Comparison of ENCODE assay signal across 20 cellular contexts in genomic region chr2:25230626-25231311, GRCh38.
DNase-seq lines count a peak whose midpoint lies in the region; ATAC-seq and TF ChIP-seq lines count a peak whose summit lies in the region.
"Had no signal": no experiment of that assay in that cellular context is flagged by ENCODE, and none has a peak within 500 bp of the region (broad histone marks: within the 10 kb centered on the region; RNA-seq: fewer than 3 reads in every experiment).

No MANE protein-coding gene starts in this region.

- H3K4me3 ChIP-seq in BLaER1 treated with 17β-estradiol and CSF1 and Interleukin-3, amounts not matched to agents 10 nM and 100 nM = no peak overlapping the region
- H3K4me3 ChIP-seq in CD8-positive, alpha-beta T cell (ENCODE audit: low read depth, low read length) = no peak overlapping the region
- H3K4me3 ChIP-seq in lower lobe of right lung (no peak overlapping the region), prostate gland (no peak overlapping the region)
- H3K4me3 ChIP-seq: heart left ventricle had no signal

- ATAC-seq in CD8-positive, alpha-beta T cell = no peak
- no peak for ATAC-seq in WTC11
- ATAC-seq in lower lobe of right lung = peak; percentile 28 to 45
- ATAC-seq in GM19351 (IDR thresholded peaks at IDR 0.05; ENCODE audit: unreplicated experiment) = no peak
- ATAC-seq: natural killer cell, T-cell had no signal

- peak overlapping the region in 1 of 11 experiments; percentile 8; a peak in 2 of 22 replicates for H3K27ac ChIP-seq in BLaER1 treated with 17β-estradiol and CSF1 and Interleukin-3, amounts not matched to agents 10 nM and 100 nM
- H3K27ac ChIP-seq in CD8-positive, alpha-beta T cell (ENCODE audit: low read depth, low read length) = no peak overlapping the region
- H3K27ac ChIP-seq in lower lobe of right lung (no peak overlapping the region), prostate gland (no peak overlapping the region)

- H3K27me3 ChIP-seq in BLaER1 treated with 17β-estradiol and CSF1 and Interleukin-3, amounts not matched to agents 10 nM and 100 nM = no peaks in the 10 kb centered on the region
- H3K27me3 ChIP-seq in CD8-positive, alpha-beta T cell (ENCODE audit: insufficient read depth, low read length) = no peaks in the 10 kb centered on the region
- H3K27me3 ChIP-seq in lower lobe of right lung (ENCODE audit: low read depth) (no peaks in the 10 kb centered on the region), prostate gland (replicated peaks; ENCODE audit: insufficient read depth) (no peaks in the 10 kb centered on the region)
- H3K27me3 ChIP-seq: heart left ventricle had no signal

- peaks cover 42 to 53% (median 49%) of the 10 kb centered on the region in 11 experiments for H3K36me3 ChIP-seq in BLaER1 treated with 17β-estradiol and CSF1 and Interleukin-3, amounts not matched to agents 10 nM and 100 nM
- H3K36me3 ChIP-seq in CD8-positive, alpha-beta T cell (ENCODE audit: insufficient read depth, low read length) = peaks cover 21% of the 10 kb centered on the region
- peaks cover 37% of the 10 kb centered on the region for H3K36me3 ChIP-seq in lower lobe of right lung
- H3K36me3 ChIP-seq in prostate gland = peaks cover 0 to 6% of the 10 kb centered on the region in 2 donors

- no peak for TF ChIP-seq POLR2A in prostate gland (IDR thresholded peaks at IDR 0.05)

- H3K9me3 Mint-ChIP-seq in CD8-positive, alpha-beta T cell = no peaks in the 10 kb centered on the region
- no peaks in the 10 kb centered on the region for H3K9me3 Mint-ChIP-seq in WTC11
- no peaks in the 10 kb centered on the region for H3K9me3 Mint-ChIP-seq in activated T-cell treated with anti-CD3 and anti-CD28 coated beads, Interleukin-2, amount 50 U/mL, for 24 hours
- H3K9me3 Mint-ChIP-seq: activated naive CD4-positive, alpha-beta T cell treated with anti-CD3 and anti-CD28 coated beads, Interleukin-2, amount 10 ng/mL, durations not matched to agents 7 days and 5 days; natural killer cell; T-cell had no signal

- no peak for DNase-seq in CD8-positive, alpha-beta T cell
- no peak for DNase-seq in WTC11 (ENCODE audit: low spot score)
- no peak for DNase-seq in lower lobe of right lung
- no peak for DNase-seq in prostate gland (ENCODE audit: low spot score)
- DNase-seq in activated T-cell treated with anti-CD3 and anti-CD28 coated beads, Interleukin-2, amount 50 U/mL, for 24 hours = no peak
- DNase-seq: activated CD4-positive, alpha-beta T cell treated with anti-CD3 and anti-CD28 coated beads, Interleukin-2, amount 50 U/mL, for 48 hours; activated naive CD4-positive, alpha-beta T cell treated with anti-CD3 and anti-CD28 coated beads, Interleukin-2, amount 10 ng/mL, durations not matched to agents 7 days and 5 days; aorta; GF-D8; heart left ventricle; mesenchymal stem cell; natural killer cell; NCI-H146; NCI-H510A; stimulated activated CD4-positive, alpha-beta T cell treated with anti-CD3 and anti-CD28 coated beads, Interleukin-1b, Interleukin-23, amount 100 ng/mL, for 48 hours; stimulated activated naive CD4-positive, alpha-beta T cell treated with Interleukin-2 at 50 U/mL for 16 hours; T-cell; trophoblast cell had no signal

- POLR2A ChIA-PET in CD8-positive, alpha-beta T cell (lab: Charles Lee) = interaction anchor here (1.3 kb wide), 1 partner anchor 42 kb away, joined by 4 read pairs; no protein-coding TSS in a partner anchor
- POLR2A ChIA-PET in WTC11 (lab: Charles Lee) = interaction anchor here (0.6 to 0.7 kb wide), 2 partner anchors 9 to 65 kb away, joined by 3 to 4 read pairs; no protein-coding TSS in a partner anchor

- H3K4me3 Mint-ChIP-seq in CD8-positive, alpha-beta T cell = no peak overlapping the region
- no peak overlapping the region for H3K4me3 Mint-ChIP-seq in WTC11
- H3K4me3 Mint-ChIP-seq in activated T-cell treated with anti-CD3 and anti-CD28 coated beads, Interleukin-2, amount 50 U/mL, for 24 hours = no peak overlapping the region
- H3K4me3 Mint-ChIP-seq: activated naive CD4-positive, alpha-beta T cell treated with anti-CD3 and anti-CD28 coated beads, Interleukin-2, amount 10 ng/mL, durations not matched to agents 7 days and 5 days; natural killer cell; T-cell had no signal

- WGBS in prostate gland = 63% methylated on average over 13 of the region's 13 CpGs

- H3K36me3 Mint-ChIP-seq in CD8-positive, alpha-beta T cell = peaks cover 43% of the 10 kb centered on the region
- peaks cover 28% of the 10 kb centered on the region for H3K36me3 Mint-ChIP-seq in WTC11
- peaks cover 72% of the 10 kb centered on the region for H3K36me3 Mint-ChIP-seq in activated T-cell treated with anti-CD3 and anti-CD28 coated beads, Interleukin-2, amount 50 U/mL, for 24 hours (ENCODE audit: low read depth)

- peak overlapping the region in 4 of 11 experiments; percentile 6 to 30 (median 22); a peak in 3 of 22 replicates for H3K9ac ChIP-seq in BLaER1 treated with 17β-estradiol and CSF1 and Interleukin-3, amounts not matched to agents 10 nM and 100 nM

- intact Hi-C loops in CD8-positive, alpha-beta T cell (cut with DNase I, micrococcal nuclease) = no loop called here
- intact Hi-C loops in lower lobe of right lung (cut with DNase I) = no loop called here
- intact Hi-C loops in prostate gland (cut with DNase I) = no loop called here

- peaks cover 34 to 65% (median 52%) of the 10 kb centered on the region in 10 experiments for H3K4me1 ChIP-seq in BLaER1 treated with 17β-estradiol and CSF1 and Interleukin-3, amounts not matched to agents 10 nM and 100 nM
- no peaks in the 10 kb centered on the region for H3K4me1 ChIP-seq in CD8-positive, alpha-beta T cell (ENCODE audit: insufficient read depth, low read length)
- H3K4me1 ChIP-seq in lower lobe of right lung (peaks cover 22% of the 10 kb centered on the region), prostate gland (replicated peaks) (no peaks in the 10 kb centered on the region)

- no peak for TF ChIP-seq CTCF in CD8-positive, alpha-beta T cell (IDR thresholded peaks at IDR 0.05)
- TF ChIP-seq CTCF in WTC11 (IDR thresholded peaks at IDR 0.05) = no peak
- TF ChIP-seq CTCF in lower lobe of right lung (IDR thresholded peaks at IDR 0.05) = no peak
- TF ChIP-seq CTCF in prostate gland (IDR thresholded peaks at IDR 0.05) = no peak

- H3K27ac Mint-ChIP-seq in CD8-positive, alpha-beta T cell = peak overlapping the region; percentile 41
- H3K27ac Mint-ChIP-seq in WTC11 = peak overlapping the region; percentile 79
- H3K27ac Mint-ChIP-seq in activated T-cell treated with anti-CD3 and anti-CD28 coated beads, Interleukin-2, amount 50 U/mL, for 24 hours = no peak overlapping the region
- H3K27ac Mint-ChIP-seq: activated naive CD4-positive, alpha-beta T cell treated with anti-CD3 and anti-CD28 coated beads, Interleukin-2, amount 10 ng/mL, durations not matched to agents 7 days and 5 days; natural killer cell had no signal

- peaks cover 12% of the 10 kb centered on the region for H3K4me1 Mint-ChIP-seq in CD8-positive, alpha-beta T cell (ENCODE audit: low read depth)
- peaks cover 41% of the 10 kb centered on the region for H3K4me1 Mint-ChIP-seq in WTC11
- H3K4me1 Mint-ChIP-seq in activated T-cell treated with anti-CD3 and anti-CD28 coated beads, Interleukin-2, amount 50 U/mL, for 24 hours (ENCODE audit: low read depth) = peaks cover 26% of the 10 kb centered on the region
- H3K4me1 Mint-ChIP-seq: natural killer cell had no signal

- H3K27me3 Mint-ChIP-seq in CD8-positive, alpha-beta T cell (ENCODE audit: low read depth) = no peaks in the 10 kb centered on the region
- H3K27me3 Mint-ChIP-seq in WTC11 (ENCODE audit: low read depth) = no peaks in the 10 kb centered on the region
- H3K27me3 Mint-ChIP-seq in activated T-cell treated with anti-CD3 and anti-CD28 coated beads, Interleukin-2, amount 50 U/mL, for 24 hours = no peaks in the 10 kb centered on the region
- H3K27me3 Mint-ChIP-seq: activated naive CD4-positive, alpha-beta T cell treated with anti-CD3 and anti-CD28 coated beads, Interleukin-2, amount 10 ng/mL, durations not matched to agents 7 days and 5 days; T-cell had no signal

- no peaks in the 10 kb centered on the region for H3K9me3 ChIP-seq in BLaER1 treated with 17β-estradiol and CSF1 and Interleukin-3, amounts not matched to agents 10 nM and 100 nM (replicated peaks in 1 of 11)
- H3K9me3 ChIP-seq in CD8-positive, alpha-beta T cell (ENCODE audit: low read length) = no peaks in the 10 kb centered on the region
- no peaks in the 10 kb centered on the region for H3K9me3 ChIP-seq in lower lobe of right lung
- H3K9me3 ChIP-seq in prostate gland = no peaks in the 10 kb centered on the region
- H3K9me3 ChIP-seq: heart left ventricle had no signal

- peaks cover 0 to 58% (median 48%) of the 10 kb centered on the region in 11 experiments; a peak in 17 of 22 replicates for H4K20me1 ChIP-seq in BLaER1 treated with 17β-estradiol and CSF1 and Interleukin-3, amounts not matched to agents 10 nM and 100 nM

- H3K4me2 ChIP-seq in BLaER1 treated with 17β-estradiol and CSF1 and Interleukin-3, amounts not matched to agents 10 nM and 100 nM = peak overlapping the region in 9 of 11 experiments; percentile 45 to 85 (median 65); a peak in 18 of 22 replicates

- CTCF ChIA-PET in CD8-positive, alpha-beta T cell (lab: Charles Lee) = interaction anchor here (0.8 to 3.5 kb wide), 3 partner anchors 19 to 65 kb away, joined by 3 to 13 read pairs (median 3); no protein-coding TSS in a partner anchor
- CTCF ChIA-PET in WTC11 (lab: Charles Lee) = interaction anchor here (1.0 to 4.0 kb wide), 8 partner anchors 12 to 109 kb away, joined by 3 to 63 read pairs (median 4); no protein-coding TSS in a partner anchor

TF ChIP-seq in WTC11, 78 proteins besides CTCF, POLR2A, EP300 and RAD21 (continues in another document):
- TF ChIP-seq TEAD4 (CRISPR knock-in tag; IDR thresholded peaks at IDR 0.05) = no peak
- TF ChIP-seq SP1 (CRISPR knock-in tag; conservative IDR thresholded peaks at IDR 0.05) = no peak

Comparison
In these comparisons a context has a peak if more than half of its experiments do, and no peak if none do; other contexts are left out.
1. ATAC-seq: peak in lower lobe of right lung (2 of 2); none in CD8-positive, alpha-beta T cell (single experiment), WTC11 (single experiment) and GM19351 (single experiment).